Comparison of ENCODE assay signal across 8 cellular contexts in genomic region chr16:28212532-28212873, GRCh38. TPM values are rescaled to one million over a fixed set of nuclear protein-coding genes. Genes with fewer than 3 reads are reported as not detected.
DNase-seq lines count a peak whose midpoint lies in the region; ATAC-seq, FAIRE-seq and TF ChIP-seq lines count a peak whose summit lies in the region.

No MANE protein-coding gene starts in this region.

- TF ChIP-seq CTCF in OCI-LY7 (conservative IDR thresholded peaks at IDR 0.05; ENCODE audit: low read length): no peak
- TF ChIP-seq CTCF in endothelial cell of umbilical vein (IDR thresholded peaks at IDR 0.05; ENCODE audit: extremely low read depth in 1 of 2, insufficient read depth in 1 of 2, low read depth in 1 of 2, low read length in 2 of 2): no peak
- TF ChIP-seq CTCF in progenitor cell of endocrine pancreas (IDR thresholded peaks at IDR 0.05; ENCODE audit: unreplicated experiment): no peak

- peaks cover 10% of the 10 kb centered on the region for H3K4me1 Mint-ChIP-seq in progenitor cell of endocrine pancreas (ENCODE audit: low read depth)

- no peaks in the 10 kb centered on the region for H3K27me3 Mint-ChIP-seq in progenitor cell of endocrine pancreas

- TF ChIP-seq POLR2A in endothelial cell of umbilical vein (IDR thresholded peaks at IDR 0.05; ENCODE audit: low read depth, low read length): no peak

- H3K79me2 ChIP-seq in OCI-LY7 (ENCODE audit: insufficient read depth, low read depth, low read length) (peaks cover 40% of the 10 kb centered on the region), endothelial cell of umbilical vein (ENCODE audit: control insufficient read depth, insufficient read depth, low read length) (peaks cover 37% of the 10 kb centered on the region)

- FAIRE-seq in endothelial cell of umbilical vein (lab: Jason Lieb, UNC): no peak

- H3K27ac ChIP-seq in OCI-LY7 (ENCODE audit: low read depth, low read length, poor library complexity, severe bottlenecking) (no peak overlapping the region), endothelial cell of umbilical vein (ENCODE audit: insufficient read depth, low read depth, low read length) (peak overlapping the region; percentile 60)

- H3K36me3 Mint-ChIP-seq in progenitor cell of endocrine pancreas (ENCODE audit: insufficient read depth): peaks cover under 1% of the 10 kb centered on the region

- H3K9me3 ChIP-seq in ES-I3 (ENCODE audit: control insufficient read depth, insufficient read depth, low read length): no peaks in the 10 kb centered on the region
- H3K9me3 ChIP-seq in OCI-LY7 (ENCODE audit: low read length): no peaks in the 10 kb centered on the region
- no peaks in the 10 kb centered on the region for H3K9me3 ChIP-seq in endothelial cell of umbilical vein (replicated peaks; ENCODE audit: control insufficient read depth, insufficient read depth, low read length)

- CTCF ChIA-PET in OCI-LY7 (lab: Charles Lee; ENCODE audit: unreplicated experiment): no interaction called here
- CTCF ChIA-PET in endothelial cell of umbilical vein (lab: Charles Lee): interaction anchor here (1.6 kb wide), 1 partner anchor 11 kb away, joined by 5 read pairs; no protein-coding TSS in a partner anchor

- H3K4me3 ChIP-seq in OCI-LY7 (ENCODE audit: low read depth, low read length, poor library complexity, severe bottlenecking) (peak overlapping the region; percentile 81), endothelial cell of umbilical vein (replicated peaks in 1 of 3; ENCODE audit: insufficient read depth in 1 of 3, low read depth in 1 of 3, low read length in 3 of 3) (peak overlapping the region; percentile 18 to 88 (median 56))

- H3K4me2 ChIP-seq in OCI-LY7 (ENCODE audit: low read length): peak overlapping the region; percentile 76
- H3K4me2 ChIP-seq in endothelial cell of umbilical vein (ENCODE audit: insufficient read depth, low read length): peak overlapping the region; percentile 81

- intact Hi-C loops in OCI-LY7 (cut with micrococcal nuclease; ENCODE audit: unreplicated experiment): no loop called here
- intact Hi-C loops in endothelial cell of umbilical vein (cut with micrococcal nuclease): loop anchor here (2.0 kb wide), 3 partner anchors 16 to 68 kb away; no protein-coding TSS in a partner anchor

- DNase-seq in OCI-LY7 (ENCODE audit: low spot score) (no peak), endothelial cell of umbilical vein (ENCODE audit: low read depth, low spot score) (no peak), progenitor cell of endocrine pancreas (ENCODE audit: low spot score, unreplicated experiment) (no peak), NCI-H1105 treated with DMSO at 0.1 percent for 48 hours (lab: John Stamatoyannopoulos, UW) (no peak), NCI-H2196 treated with DMSO at 0.1 percent for 48 hours (lab: John Stamatoyannopoulos, UW; ENCODE audit: unreplicated experiment) (no peak)

- H3K9me2 ChIP-seq in OCI-LY7 (ENCODE audit: insufficient read depth, low read length): no peaks in the 10 kb centered on the region

- POLR2A ChIA-PET in OCI-LY7 (lab: Charles Lee) (interaction anchor here (0.9 kb wide), 1 partner anchor 61 kb away, joined by 3 read pairs; no protein-coding TSS in a partner anchor), endothelial cell of umbilical vein (lab: Charles Lee) (interaction anchor here (0.7 kb wide), 1 partner anchor 15 kb away, joined by 3 read pairs; no protein-coding TSS in a partner anchor)

- H3K4me1 ChIP-seq in ES-I3 (ENCODE audit: insufficient read depth, low read length): peaks cover 11% of the 10 kb centered on the region
- H3K4me1 ChIP-seq in OCI-LY7 (ENCODE audit: insufficient read depth, low read length, poor library complexity, severe bottlenecking): peaks cover 25% of the 10 kb centered on the region
- peaks cover 40% of the 10 kb centered on the region for H3K4me1 ChIP-seq in endothelial cell of umbilical vein (ENCODE audit: control insufficient read depth, extremely low read depth, insufficient read depth, low read length)

- H2AFZ ChIP-seq in OCI-LY7 (ENCODE audit: low read length) (peak overlapping the region; percentile 97), endothelial cell of umbilical vein (ENCODE audit: low read depth, low read length) (peak overlapping the region; percentile 100)

- H3K27ac Mint-ChIP-seq in progenitor cell of endocrine pancreas: no peak overlapping the region

- ATAC-seq in GM18517 (IDR thresholded peaks at IDR 0.05; ENCODE audit: unreplicated experiment) (no peak), GM19023 (IDR thresholded peaks at IDR 0.05; ENCODE audit: unreplicated experiment) (no peak)

- peaks cover 3% of the 10 kb centered on the region for H3K9me3 Mint-ChIP-seq in progenitor cell of endocrine pancreas (ENCODE audit: low read depth)

- peak overlapping the region; percentile 90 for H3K4me3 Mint-ChIP-seq in progenitor cell of endocrine pancreas (ENCODE audit: low read depth)

- H3K9me1 ChIP-seq in endothelial cell of umbilical vein (replicated peaks; ENCODE audit: control insufficient read depth, extremely low read depth, insufficient read depth, low read length): no peaks in the 10 kb centered on the region

- H3K9ac ChIP-seq in ES-I3 (ENCODE audit: low read depth, low read length) (peak overlapping the region; percentile 92), endothelial cell of umbilical vein (replicated peaks; ENCODE audit: extremely low read depth, insufficient read depth, low read length) (peak overlapping the region; percentile 54)

- H4K20me1 ChIP-seq in OCI-LY7 (ENCODE audit: insufficient read depth, low read length) (peaks cover 13% of the 10 kb centered on the region), endothelial cell of umbilical vein (replicated peaks; ENCODE audit: control insufficient read depth, extremely low read depth, insufficient read depth, low read length) (no peaks in the 10 kb centered on the region)

- H3K36me3 ChIP-seq in ES-I3 (ENCODE audit: insufficient read depth, low read length) (peaks cover 8% of the 10 kb centered on the region), OCI-LY7 (ENCODE audit: insufficient read depth, low read length) (peaks cover 30% of the 10 kb centered on the region), endothelial cell of umbilical vein (ENCODE audit: control insufficient read depth in 2 of 2, extremely low read depth in 1 of 2, insufficient read depth in 2 of 2, low read length in 2 of 2) (peaks cover 0 to 3% of the 10 kb centered on the region in 2 experiments)

- dilution Hi-C loops in endothelial cell of umbilical vein (cut with MboI; ENCODE audit: extremely low pct_ligation_motif_present, low sequenced_read_pairs): no loop called here

- no peaks in the 10 kb centered on the region for H3K27me3 ChIP-seq in endothelial cell of umbilical vein (ENCODE audit: control insufficient read depth in 2 of 2, insufficient read depth in 2 of 2, low read length in 2 of 2)

- BruUV-seq in OCI-LY7 (replicated peaks; lab: Mats Ljungman, UMichigan) (no TSS peak), endothelial cell of umbilical vein (replicated peaks; lab: Mats Ljungman, UMichigan) (TSS peak; percentile 69)

TF ChIP-seq in endothelial cell of umbilical vein, 7 proteins besides CTCF, POLR2A, EP300 and RAD21:
- TF ChIP-seq FOS (IDR thresholded peaks at IDR 0.05; ENCODE audit: borderline replicate concordance, insufficient read depth, low read length) (peak; percentile 68), GATA2 (IDR thresholded peaks at IDR 0.05; ENCODE audit: insufficient read depth, insufficient read length, low read depth, low read length) (no peak), JUN (IDR thresholded peaks at IDR 0.05; ENCODE audit: borderline replicate concordance, insufficient read depth, insufficient read length, low read depth) (peak; percentile 33)

RNA-seq across cellular contexts. Expression of gene XPO6, which starts 0.7 kb away (rescaled TPM):
- 110 and 130 TPM in 2 replicates for total RNA-seq in OCI-LY7 (2014; rRNA removed; shearing (Covaris generic))
- total RNA-seq in OCI-LY7 (2022): 167 and 186 TPM in 2 replicates
- total RNA-seq in endothelial cell of umbilical vein: 154 and 170 TPM in 2 replicates
- polyA plus RNA-seq in endothelial cell of umbilical vein: 272 and 328 TPM in 2 replicates
- polyA plus RNA-seq in endothelial cell of umbilical vein (2011; cell fraction: cytosol; rRNA removed): 182 and 201 TPM in 2 replicates
- 345 and 383 TPM in 2 replicates for polyA plus RNA-seq in endothelial cell of umbilical vein (2011; cell fraction: nucleus; rRNA removed)
- 117 and 121 TPM in 2 replicates for polyA plus RNA-seq in endothelial cell of umbilical vein (2012)
- polyA minus RNA-seq in endothelial cell of umbilical vein: 313 and 346 TPM in 2 replicates
- 215 TPM for polyA minus RNA-seq in endothelial cell of umbilical vein (2011; cell fraction: cytosol; rRNA and poly(A)+ RNA removed)
- 300 and 415 TPM in 2 replicates for polyA minus RNA-seq in endothelial cell of umbilical vein (2011; cell fraction: nucleus; rRNA and poly(A)+ RNA removed)
- 82.9 and 87.5 TPM in 2 replicates for total RNA-seq in progenitor cell of endocrine pancreas
